8 cellular contexts compared by ENCODE assay signal in the genomic region with DNA sequence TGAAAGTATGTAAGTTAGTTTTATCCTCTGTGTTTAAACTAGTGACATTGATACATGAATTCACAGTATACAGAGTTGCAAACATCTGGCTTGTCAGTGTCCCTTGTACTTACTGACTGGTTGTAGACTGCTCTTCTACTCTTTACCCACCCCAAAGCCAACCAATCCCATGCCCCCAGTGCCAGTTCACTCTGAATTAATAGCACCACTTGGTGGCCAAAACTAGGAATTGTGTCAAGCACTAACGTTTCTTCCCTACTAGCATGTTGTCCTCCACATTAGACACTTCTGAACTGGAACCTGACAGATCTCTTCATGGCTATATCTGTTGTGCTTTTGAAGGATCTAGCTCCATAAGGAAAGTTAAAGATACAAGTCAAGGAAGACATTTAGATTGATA. TPM values are rescaled to one million over a fixed set of nuclear protein-coding genes. Genes with fewer than 3 reads are reported as not detected.
DNase-seq lines count a peak whose midpoint lies in the region; ATAC-seq lines count a peak whose summit lies in the region.

No MANE protein-coding gene starts in this region.

- H3K4me3 Mint-ChIP-seq in stimulated activated memory B cell treated with anti-CD40 and anti-IgM and Interleukin-4, amounts not matched to agents 10 μg/mL and 1 μg/mL and 100 μg/mL, for 72 hours: no peak overlapping the region

- ATAC-seq in HG02642 (IDR thresholded peaks at IDR 0.05; ENCODE audit: poor library complexity, unreplicated experiment): peak; percentile 59
- no peak for ATAC-seq in HG03571 (IDR thresholded peaks at IDR 0.05; ENCODE audit: unreplicated experiment)
- ATAC-seq in stimulated activated memory B cell treated with anti-CD40 and anti-IgM and Interleukin-4, amounts not matched to agents 10 μg/mL and 1 μg/mL and 100 μg/mL, for 72 hours: no peak
- ATAC-seq in GM18873 (IDR thresholded peaks at IDR 0.05; ENCODE audit: low FRiP score, unreplicated experiment): no peak

- peak; percentile 57 for DNase-seq in EL
- DNase-seq in SHP77 treated with DMSO at 0.1 percent for 48 hours (lab: John Stamatoyannopoulos, UW): peak; percentile 3
- peak; percentile 53 for DNase-seq in iPS-NIHi11 (ENCODE audit: low spot score)
- no peak for DNase-seq in mucosa of gallbladder (ENCODE audit: low spot score)

- H3K4me1 Mint-ChIP-seq in stimulated activated memory B cell treated with anti-CD40 and anti-IgM and Interleukin-4, amounts not matched to agents 10 μg/mL and 1 μg/mL and 100 μg/mL, for 72 hours: no peaks in the 10 kb centered on the region

- no peaks in the 10 kb centered on the region for H3K27me3 Mint-ChIP-seq in stimulated activated memory B cell treated with anti-CD40 and anti-IgM and Interleukin-4, amounts not matched to agents 10 μg/mL and 1 μg/mL and 100 μg/mL, for 72 hours

- peaks cover 44% of the 10 kb centered on the region for H3K36me3 Mint-ChIP-seq in stimulated activated memory B cell treated with anti-CD40 and anti-IgM and Interleukin-4, amounts not matched to agents 10 μg/mL and 1 μg/mL and 100 μg/mL, for 72 hours

- no peak overlapping the region for H3K27ac Mint-ChIP-seq in stimulated activated memory B cell treated with anti-CD40 and anti-IgM and Interleukin-4, amounts not matched to agents 10 μg/mL and 1 μg/mL and 100 μg/mL, for 72 hours

- no peaks in the 10 kb centered on the region for H3K9me3 Mint-ChIP-seq in stimulated activated memory B cell treated with anti-CD40 and anti-IgM and Interleukin-4, amounts not matched to agents 10 μg/mL and 1 μg/mL and 100 μg/mL, for 72 hours

RNA-seq across cellular contexts. Expression of a gene that starts 27.2 kb away (rescaled TPM):
- not detected for total RNA-seq in mucosa of gallbladder
